12 cellular contexts compared by ENCODE assay signal in the genomic region with DNA sequence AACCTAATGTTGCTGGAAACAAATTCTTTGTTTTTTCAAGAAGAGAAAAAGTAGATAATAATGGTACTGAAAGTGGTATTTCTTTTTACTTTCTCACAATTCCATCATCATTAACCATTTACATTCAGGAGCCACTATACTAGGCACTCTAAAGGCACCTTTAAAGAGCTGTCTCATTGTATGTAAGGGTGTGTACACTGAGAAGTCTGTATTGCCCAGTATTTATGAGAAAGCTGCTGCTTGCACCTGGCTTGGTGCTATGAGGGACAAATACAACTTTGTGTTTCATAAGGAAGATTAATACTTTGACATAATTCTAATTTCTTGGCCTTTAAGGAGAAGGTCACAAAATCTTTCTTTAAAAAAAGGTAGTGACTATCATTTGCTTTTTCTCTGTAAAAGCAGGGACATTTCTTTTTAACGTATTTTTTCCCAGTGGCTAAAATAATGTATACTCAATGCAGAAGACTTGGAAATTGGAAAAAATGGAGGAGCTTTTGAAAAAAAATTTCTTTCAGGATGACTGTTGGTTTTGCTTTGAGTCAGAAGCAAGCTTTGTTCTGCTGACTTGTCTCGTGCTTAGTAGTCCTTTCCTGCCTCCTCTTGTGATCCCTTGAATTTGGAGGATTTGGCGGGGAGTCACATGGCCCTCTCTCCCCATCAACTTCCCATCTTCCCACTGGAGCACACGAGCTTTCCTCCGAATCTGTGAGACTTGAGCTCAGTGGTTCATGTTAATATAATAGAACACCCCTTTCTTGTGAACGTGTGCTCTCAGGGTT. TPM values are rescaled to one million over a fixed set of nuclear protein-coding genes. Genes with fewer than 3 reads are reported as not detected.
DNase-seq lines count a peak whose midpoint lies in the region; ATAC-seq and TF ChIP-seq lines count a peak whose summit lies in the region.
"Had no signal": no experiment of that assay in that cellular context is flagged by ENCODE, and none has a peak within 500 bp of the region (broad histone marks: within the 10 kb centered on the region; RNA-seq: fewer than 3 reads in every experiment).

No MANE protein-coding gene starts in this region.

- H3K4me3 ChIP-seq in mesendoderm (ENCODE audit: low read length) (no peak overlapping the region), prostate gland (no peak overlapping the region)
- H3K4me3 ChIP-seq: left lung, stomach had no signal

- peaks cover 12% of the 10 kb centered on the region for H3K79me2 ChIP-seq in mesendoderm (ENCODE audit: control insufficient read depth, insufficient read depth, low read length)

- no peak overlapping the region for H2AK5ac ChIP-seq in mesendoderm (ENCODE audit: low read length)

- no peaks in the 10 kb centered on the region for H3K9me3 ChIP-seq in prostate gland
- H3K9me3 ChIP-seq: left lung, stomach had no signal

- no peak overlapping the region for H2BK120ac ChIP-seq in mesendoderm (ENCODE audit: low read depth, low read length)

- no CpG with 5 or more reads among the region's 6 CpGs for WGBS in mesendoderm (ENCODE audit: extremely low coverage, insufficient coverage, low lambda C conversion rate)
- 90% methylated on average over 6 of the region's 6 CpGs for WGBS in prostate gland

- no peak for TF ChIP-seq POLR2A in prostate gland (IDR thresholded peaks at IDR 0.05)

- DNase-seq in mesenteric fat pad (ENCODE audit: low spot score) (peak; percentile 4), mesendoderm (no peak), prostate gland (ENCODE audit: low spot score) (no peak), DMS153 treated with DMSO at 0.1 percent for 48 hours (lab: John Stamatoyannopoulos, UW; ENCODE audit: unreplicated experiment) (no peak)
- DNase-seq: activated naive CD8-positive, alpha-beta T cell treated with anti-CD3 and anti-CD28 coated beads, Interleukin-2, amount 10 ng/mL, durations not matched to agents 7 days and 5 days; left lung; NCI-H2081 treated with DMSO at 0.1 percent for 48 hours; stomach had no signal

- no peak overlapping the region for H3K27ac ChIP-seq in mesendoderm (ENCODE audit: low read depth, low read length)
- no peak overlapping the region for H3K27ac ChIP-seq in prostate gland
- H3K27ac ChIP-seq: HL-60, left lung had no signal

- H3K23ac ChIP-seq in mesendoderm (ENCODE audit: low read length), result no peak overlapping the region

- no peak overlapping the region for H3K4ac ChIP-seq in mesendoderm (ENCODE audit: low read depth, low read length)

- no peak overlapping the region for H3K18ac ChIP-seq in mesendoderm (ENCODE audit: low read length)

- peaks cover 13% of the 10 kb centered on the region for H3K79me1 ChIP-seq in mesendoderm (ENCODE audit: low read length)

- H3K9ac ChIP-seq in mesendoderm (ENCODE audit: low read length), result no peak overlapping the region

- no peak overlapping the region for H3K56ac ChIP-seq in mesendoderm (ENCODE audit: low read length)

- intact Hi-C loops in prostate gland (cut with DNase I), result no loop called here

- no peak overlapping the region for H4K8ac ChIP-seq in mesendoderm (ENCODE audit: low read depth, low read length)

- H3K36me3 ChIP-seq in mesendoderm (ENCODE audit: control insufficient read depth, insufficient read depth, low read length) (no peaks in the 10 kb centered on the region), prostate gland (no peaks in the 10 kb centered on the region)
- H3K36me3 ChIP-seq: left lung, stomach had no signal

- no peak overlapping the region for H3K4me2 ChIP-seq in mesendoderm (ENCODE audit: low read length)

- H3K4me1 ChIP-seq in mesendoderm (ENCODE audit: control insufficient read depth, low read depth, low read length) (peaks cover 3% of the 10 kb centered on the region), prostate gland (replicated peaks) (no peaks in the 10 kb centered on the region)

- H3K27me3 ChIP-seq in mesendoderm (ENCODE audit: insufficient read depth, low read length, poor library complexity), result no peaks in the 10 kb centered on the region
- no peaks in the 10 kb centered on the region for H3K27me3 ChIP-seq in prostate gland (replicated peaks; ENCODE audit: insufficient read depth)
- H3K27me3 ChIP-seq: left lung, stomach had no signal

- no peak overlapping the region for H4K5ac ChIP-seq in mesendoderm (ENCODE audit: low read length)

- peak; percentile 60 for ATAC-seq in GM18868 (IDR thresholded peaks at IDR 0.05; ENCODE audit: unreplicated experiment)
- peak; percentile 75 for ATAC-seq in GM21529 (IDR thresholded peaks at IDR 0.05; ENCODE audit: unreplicated experiment)
- peak; percentile 42 for ATAC-seq in HG03439 (IDR thresholded peaks at IDR 0.05; ENCODE audit: unreplicated experiment)
- ATAC-seq: left lung had no signal

- H2BK5ac ChIP-seq in mesendoderm (ENCODE audit: low read length), result no peak overlapping the region

- TF ChIP-seq CTCF in prostate gland (IDR thresholded peaks at IDR 0.05), result no peak

- no peak overlapping the region for H2BK15ac ChIP-seq in mesendoderm (replicated peaks; ENCODE audit: low read depth)

RNA-seq across cellular contexts. Expression of a gene that starts 50.1 kb away (rescaled TPM):
- 90.6 TPM for total RNA-seq in mesenteric fat pad
- polyA plus RNA-seq in mesendoderm (2013, experiment 1 of 2), result 25.6 TPM
- polyA plus RNA-seq in mesendoderm (2013, experiment 2 of 2), result 25.2 TPM
- total RNA-seq in prostate gland, result 10 to 100 TPM; 40.6 to 55.7 TPM
